20 cellular contexts compared by ENCODE assay signal in the genomic region with DNA sequence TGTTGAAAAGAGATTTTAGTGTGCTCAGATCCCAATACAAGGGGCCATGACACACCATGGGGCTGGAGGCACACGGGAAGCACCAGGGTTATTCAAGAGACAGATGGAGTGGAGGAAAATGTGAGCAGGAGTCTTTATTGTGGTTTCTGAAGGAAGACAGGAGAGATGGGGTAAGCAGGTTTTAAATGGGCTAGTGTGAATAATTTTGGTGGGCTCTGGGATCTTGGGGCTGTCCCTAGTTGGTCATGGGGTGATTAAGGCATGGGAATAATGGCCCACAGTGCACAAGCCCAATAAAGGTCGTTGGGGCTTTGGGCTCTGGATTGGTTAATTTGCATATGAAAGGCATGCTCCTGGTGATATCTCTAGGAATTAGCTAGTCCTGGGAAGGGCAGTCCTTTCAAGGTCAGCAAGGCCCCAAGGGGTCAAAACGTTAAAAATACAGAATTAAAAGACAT. TPM values are rescaled to one million over a fixed set of nuclear protein-coding genes. Genes with fewer than 3 reads are reported as not detected.
DNase-seq lines count a peak whose midpoint lies in the region; ATAC-seq, FAIRE-seq and TF ChIP-seq lines count a peak whose summit lies in the region.
"Had no signal": no experiment of that assay in that cellular context is flagged by ENCODE, and none has a peak within 500 bp of the region (broad histone marks: within the 10 kb centered on the region; RNA-seq: fewer than 3 reads in every experiment).

No MANE protein-coding gene starts in this region.

- no peak for ATAC-seq in stimulated activated effector memory CD8-positive, alpha-beta T cell treated with anti-CD3 and anti-CD28 coated beads, Interleukin-12 subunit alpha, Interleukin-12 subunit beta, amount 100 ng/mL, for 72 hours

- intact Hi-C loops in MCF 10A (cut with micrococcal nuclease) = no loop called here
- intact Hi-C loops in breast epithelium (cut with DNase I; ENCODE audit: low total_unique reads) = no loop called here

- H3K27ac Mint-ChIP-seq in MCF 10A (ENCODE audit: low read depth, unreplicated experiment) = peak overlapping the region; percentile 26
- H3K27ac Mint-ChIP-seq in endodermal cell = peak overlapping the region; percentile 75
- H3K27ac Mint-ChIP-seq in stimulated activated effector memory CD8-positive, alpha-beta T cell treated with anti-CD3 and anti-CD28 coated beads, Interleukin-12 subunit alpha, Interleukin-12 subunit beta, amount 100 ng/mL, for 72 hours = no peak overlapping the region
- H3K27ac Mint-ChIP-seq: CD4-positive, alpha-beta memory T cell had no signal

- no peaks in the 10 kb centered on the region for H3K27me3 ChIP-seq in breast epithelium
- no peaks in the 10 kb centered on the region for H3K27me3 ChIP-seq in endodermal cell (ENCODE audit: control insufficient read depth, insufficient read depth, low read length, poor library complexity, severe bottlenecking)
- H3K27me3 ChIP-seq in iPS-20b (ENCODE audit: insufficient read depth, low read length) = no peaks in the 10 kb centered on the region
- H3K27me3 ChIP-seq: SJSA1 had no signal

- H3K9me3 Mint-ChIP-seq in MCF 10A (ENCODE audit: unreplicated experiment) (peaks cover 7% of the 10 kb centered on the region), endodermal cell (no peaks in the 10 kb centered on the region)
- no peaks in the 10 kb centered on the region for H3K9me3 Mint-ChIP-seq in stimulated activated effector memory CD8-positive, alpha-beta T cell treated with anti-CD3 and anti-CD28 coated beads, Interleukin-12 subunit alpha, Interleukin-12 subunit beta, amount 100 ng/mL, for 72 hours

- H3K36me3 Mint-ChIP-seq in MCF 10A (ENCODE audit: insufficient read depth, unreplicated experiment) (peaks cover 5% of the 10 kb centered on the region), endodermal cell (ENCODE audit: low read depth) (peaks cover 16% of the 10 kb centered on the region)
- no peaks in the 10 kb centered on the region for H3K36me3 Mint-ChIP-seq in stimulated activated effector memory CD8-positive, alpha-beta T cell treated with anti-CD3 and anti-CD28 coated beads, Interleukin-12 subunit alpha, Interleukin-12 subunit beta, amount 100 ng/mL, for 72 hours
- H3K36me3 Mint-ChIP-seq: CD4-positive, alpha-beta memory T cell had no signal

- H3K36me3 ChIP-seq in breast epithelium = no peaks in the 10 kb centered on the region
- H3K36me3 ChIP-seq in endodermal cell (ENCODE audit: control insufficient read depth, insufficient read depth, low read length) = no peaks in the 10 kb centered on the region
- H3K36me3 ChIP-seq in iPS-20b (ENCODE audit: insufficient read depth, low read depth, low read length) = peaks cover 6% of the 10 kb centered on the region; the same call in 1 of the 2 replicates
- H3K36me3 ChIP-seq: SJSA1 had no signal

- no peak for FAIRE-seq in HTR-8/SVneo (lab: Jason Lieb, UNC)

- H3K4me3 ChIP-seq in breast epithelium (no peak overlapping the region), endodermal cell (ENCODE audit: low read length) (peak overlapping the region; percentile 74), iPS-20b (ENCODE audit: low read length) (peak overlapping the region; percentile 55)
- H3K4me3 ChIP-seq: SJSA1 had no signal

- DNase-seq in MCF 10A (ENCODE audit: unreplicated experiment) (no peak), breast epithelium (ENCODE audit: low spot score in 2 of 2) (no peak), endodermal cell (peak; percentile 84), HTR-8/SVneo (ENCODE audit: insufficient read length, low spot score) (no peak), KG1 (lab: John Stamatoyannopoulos, UW) (no peak), cortex of kidney (lab: John Stamatoyannopoulos, UW) (no peak)
- no peak for DNase-seq in stimulated activated effector memory CD8-positive, alpha-beta T cell treated with anti-CD3 and anti-CD28 coated beads, Interleukin-12 subunit alpha, Interleukin-12 subunit beta, amount 100 ng/mL, for 72 hours (ENCODE audit: low spot score in 2 of 2)
- DNase-seq: 8988T; Calu3; CD4-positive, alpha-beta memory T cell; DMS53; IMR-90; NCI-H1105 treated with DMSO at 0.1 percent for 48 hours; NCI-H1930; NCI-H526 treated with DMSO at 0.1 percent for 48 hours had no signal

- peaks cover 13% of the 10 kb centered on the region for H3K4me1 Mint-ChIP-seq in MCF 10A (ENCODE audit: insufficient read depth, unreplicated experiment)
- peaks cover 71% of the 10 kb centered on the region for H3K4me1 Mint-ChIP-seq in endodermal cell
- no peaks in the 10 kb centered on the region for H3K4me1 Mint-ChIP-seq in stimulated activated effector memory CD8-positive, alpha-beta T cell treated with anti-CD3 and anti-CD28 coated beads, Interleukin-12 subunit alpha, Interleukin-12 subunit beta, amount 100 ng/mL, for 72 hours
- H3K4me1 Mint-ChIP-seq: CD4-positive, alpha-beta memory T cell had no signal

- H3K9ac ChIP-seq in endodermal cell (ENCODE audit: extremely low read depth, low read length, poor library complexity, severe bottlenecking) (no peak overlapping the region), iPS-20b (ENCODE audit: low read depth, low read length) (peak overlapping the region; percentile 68)

- no peak for TF ChIP-seq POLR2A in breast epithelium (IDR thresholded peaks at IDR 0.05)

- CTCF ChIA-PET in MCF 10A (lab: Yijun Ruan, JAX) = interaction anchor here (0.6 to 1.7 kb wide), 4 partner anchors 11 to 250 kb away, joined by 3 to 8 read pairs (median 3); no protein-coding TSS in a partner anchor

- no peaks in the 10 kb centered on the region for H3K27me3 Mint-ChIP-seq in MCF 10A (ENCODE audit: insufficient read depth, unreplicated experiment)
- H3K27me3 Mint-ChIP-seq in endodermal cell (ENCODE audit: insufficient read depth) = no peaks in the 10 kb centered on the region

- no peaks in the 10 kb centered on the region for H3K4me1 ChIP-seq in breast epithelium
- H3K4me1 ChIP-seq in endodermal cell (ENCODE audit: control insufficient read depth, insufficient read depth, low read length) = peaks cover 3% of the 10 kb centered on the region
- H3K4me1 ChIP-seq in iPS-20b (ENCODE audit: insufficient read depth, low read length) = peaks cover 25% of the 10 kb centered on the region
- H3K4me1 ChIP-seq: SJSA1 had no signal

- H3K9me3 ChIP-seq in breast epithelium (no peaks in the 10 kb centered on the region), endodermal cell (ENCODE audit: control insufficient read depth, low read length) (no peaks in the 10 kb centered on the region), iPS-20b (ENCODE audit: insufficient read depth, low read depth, low read length) (no peaks in the 10 kb centered on the region)
- H3K9me3 ChIP-seq: SJSA1 had no signal

- H3K4me3 Mint-ChIP-seq in MCF 10A (ENCODE audit: unreplicated experiment) (no peak overlapping the region), endodermal cell (peak overlapping the region; percentile 71)
- H3K4me3 Mint-ChIP-seq in stimulated activated effector memory CD8-positive, alpha-beta T cell treated with anti-CD3 and anti-CD28 coated beads, Interleukin-12 subunit alpha, Interleukin-12 subunit beta, amount 100 ng/mL, for 72 hours = no peak overlapping the region
- H3K4me3 Mint-ChIP-seq: CD4-positive, alpha-beta memory T cell had no signal

- WGBS in endodermal cell (ENCODE audit: insufficient coverage in 1 of 2, insufficient read length in 1 of 2), 2 experiments = 0 to 10% methylated on average over 2 to 3 of the region's 3 CpGs

- BruUV-seq in MCF 10A (replicated peaks; lab: Mats Ljungman, UMichigan) = no TSS peak

- H3K27ac ChIP-seq in breast epithelium (no peak overlapping the region), endodermal cell (ENCODE audit: low read depth, low read length) (peak overlapping the region; percentile 15), iPS-20b (ENCODE audit: low read length) (peak overlapping the region; percentile 29)
- H3K27ac ChIP-seq: SJSA1 had no signal

- POLR2A ChIA-PET in MCF 10A (lab: Yijun Ruan, JAX) = no interaction called here

- TF ChIP-seq CTCF in MCF 10A (IDR thresholded peaks at IDR 0.05; ENCODE audit: unreplicated experiment) (no peak), breast epithelium (IDR thresholded peaks at IDR 0.05) (no peak), endodermal cell (conservative IDR thresholded peaks at IDR 0.05) (no peak)

RNA-seq across cellular contexts. Expression of a gene that starts 3.6 kb away (rescaled TPM):
- total RNA-seq in MCF 10A (2022) (not detected in 2 replicates), breast epithelium (not detected), endodermal cell (10 to 100 TPM in 1 of 2 donors, 1 to 10 TPM in 1; 1.1 to 18.7 TPM)
- 5.1 TPM for polyA plus RNA-seq in endodermal cell (2013, experiment 1 of 2)
- 2.2 TPM for polyA plus RNA-seq in endodermal cell (2013, experiment 2 of 2)
- total RNA-seq: Calu3; CD4-positive, alpha-beta memory T cell; G401; IMR-90; LHCN-M2; SJSA1 had no signal
- polyA plus RNA-seq: BJ; CD4-positive, alpha-beta memory T cell; IMR-90 had no signal

RNA-seq across cellular contexts. Expression of a gene that starts 31.4 kb away (rescaled TPM):
- total RNA-seq in MCF 10A (2022) = 2.1 and 5.7 TPM in 2 replicates
- total RNA-seq in breast epithelium = 1 to 10 TPM in 2 of 3 donors, not detected in 1; 5.2 to 9.4 TPM
- not detected for total RNA-seq in endodermal cell
- 0.78 TPM for polyA plus RNA-seq in endodermal cell (2013, experiment 1 of 2)
- not detected for polyA plus RNA-seq in endodermal cell (2013, experiment 2 of 2)
- total RNA-seq: CD4-positive, alpha-beta memory T cell; G401; IMR-90; LHCN-M2 had no signal
- polyA plus RNA-seq: CD4-positive, alpha-beta memory T cell had no signal

RNA-seq across cellular contexts. Expression of a gene that starts 43.5 kb away (rescaled TPM):
- total RNA-seq in MCF 10A (2022) (1.5 and 4.0 TPM in 2 replicates), breast epithelium (1 to 10 TPM in 1 of 3 donors, not detected in 2; 1.6 TPM), endodermal cell (not detected)
- 1.0 TPM for polyA plus RNA-seq in endodermal cell (2013, experiment 1 of 2)
- 1.7 TPM for polyA plus RNA-seq in endodermal cell (2013, experiment 2 of 2)
- total RNA-seq: CD4-positive, alpha-beta memory T cell; G401; IMR-90; LHCN-M2; SJSA1 had no signal
- polyA plus RNA-seq: BJ; CD4-positive, alpha-beta memory T cell; IMR-90 had no signal

Comparison
In these comparisons a context has a peak if more than half of its experiments do, and no peak if none do; other contexts are left out.
1. H3K27ac ChIP-seq: peak in endodermal cell (single experiment) and iPS-20b (single experiment); none in breast epithelium (0 of 2).
2. H3K4me3 ChIP-seq: peak in endodermal cell (single experiment) and iPS-20b (single experiment); none in breast epithelium (0 of 3).